Comparison of ENCODE assay signal across 1 cellular context in the genomic region with DNA sequence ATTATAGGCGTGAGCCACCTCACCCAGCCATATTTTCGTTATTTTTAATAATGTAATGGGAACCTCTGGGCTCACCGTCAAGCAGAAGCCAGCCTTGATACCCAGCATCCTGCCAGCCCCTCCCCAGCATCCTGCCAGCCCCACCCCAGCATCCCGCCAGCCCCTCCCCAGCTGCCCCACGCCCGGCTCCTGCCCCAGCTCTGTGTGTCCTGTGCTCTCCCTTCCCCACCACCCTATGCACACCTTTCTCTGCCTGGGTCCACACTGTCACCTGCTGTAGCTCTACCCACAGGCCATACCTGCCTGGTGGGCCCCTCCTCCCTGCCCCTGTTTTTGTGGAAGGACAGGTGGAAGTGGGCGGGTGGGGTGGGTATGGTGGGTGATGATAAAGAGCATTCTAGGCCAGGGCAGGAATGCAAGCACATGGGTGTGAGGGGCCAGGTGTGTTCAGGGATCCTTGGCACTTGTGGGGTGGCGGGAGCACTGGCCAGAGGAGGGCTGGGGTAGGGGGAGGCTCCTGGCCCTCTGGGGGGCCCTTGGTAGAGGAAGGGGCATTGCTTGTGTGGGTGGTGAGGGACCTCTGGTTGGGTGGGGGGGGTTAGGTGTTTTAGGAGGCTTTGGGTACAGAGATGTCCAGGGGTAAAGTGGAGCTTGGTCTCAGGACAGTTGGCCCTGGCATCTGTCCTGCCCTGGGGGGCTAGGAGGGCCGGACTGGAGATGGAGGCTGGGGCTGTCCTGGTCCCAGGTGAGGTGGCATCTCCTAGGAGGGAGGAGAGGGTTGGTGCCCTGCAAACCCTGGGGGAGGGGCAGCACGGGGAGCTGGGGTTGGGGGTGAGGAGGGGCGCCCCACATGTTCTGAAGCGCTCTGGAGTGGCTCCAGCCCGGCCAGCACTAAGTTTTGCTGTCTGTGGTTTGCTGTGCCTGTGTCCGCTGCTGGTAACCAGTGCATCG.
TF ChIP-seq lines count a peak whose summit lies in the region.

No MANE protein-coding gene starts in this region.

TF ChIP-seq in SK-N-SH, 30 proteins besides CTCF, POLR2A, EP300 and RAD21:
- TF ChIP-seq ELF1 (IDR thresholded peaks at IDR 0.05) (no peak), RCOR1 (IDR thresholded peaks at IDR 0.05; ENCODE audit: low read length) (no peak), JUND (IDR thresholded peaks at IDR 0.05) (no peak), TEAD4 (IDR thresholded peaks at IDR 0.05; ENCODE audit: borderline replicate concordance, insufficient read depth) (no peak), RFX5 (IDR thresholded peaks at IDR 0.05; ENCODE audit: low read length) (no peak), NRF1 (IDR thresholded peaks at IDR 0.05; ENCODE audit: low read depth, low read length) (no peak), YY1 (IDR thresholded peaks at IDR 0.05; ENCODE audit: low read depth) (no peak), CHD2 (IDR thresholded peaks at IDR 0.05; ENCODE audit: low read length, partially characterized antibody) (no peak), RXRA (IDR thresholded peaks at IDR 0.05; ENCODE audit: borderline replicate concordance, low read depth) (no peak), NFIC (IDR thresholded peaks at IDR 0.05; ENCODE audit: borderline replicate concordance) (no peak), SIN3A (IDR thresholded peaks at IDR 0.05; ENCODE audit: borderline replicate concordance, low read depth, low read length) (no peak), FOXJ3 (CRISPR knock-in tag; IDR thresholded peaks at IDR 0.05) (no peak), FOXM1 (IDR thresholded peaks at IDR 0.05; ENCODE audit: low read depth) (no peak), USF1 (IDR thresholded peaks at IDR 0.05; ENCODE audit: borderline replicate concordance, low read depth) (no peak), TCF12 (IDR thresholded peaks at IDR 0.05) (no peak)
- TF ChIP-seq, protein P1, sequence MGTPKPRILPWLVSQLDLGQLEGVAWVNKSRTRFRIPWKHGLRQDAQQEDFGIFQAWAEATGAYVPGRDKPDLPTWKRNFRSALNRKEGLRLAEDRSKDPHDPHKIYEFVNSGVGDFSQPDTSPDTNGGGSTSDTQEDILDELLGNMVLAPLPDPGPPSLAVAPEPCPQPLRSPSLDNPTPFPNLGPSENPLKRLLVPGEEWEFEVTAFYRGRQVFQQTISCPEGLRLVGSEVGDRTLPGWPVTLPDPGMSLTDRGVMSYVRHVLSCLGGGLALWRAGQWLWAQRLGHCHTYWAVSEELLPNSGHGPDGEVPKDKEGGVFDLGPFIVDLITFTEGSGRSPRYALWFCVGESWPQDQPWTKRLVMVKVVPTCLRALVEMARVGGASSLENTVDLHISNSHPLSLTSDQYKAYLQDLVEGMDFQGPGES (IDR thresholded peaks at IDR 0.05; ENCODE audit: low read depth, low read length), result no peak
- TF ChIP-seq, protein P2, sequence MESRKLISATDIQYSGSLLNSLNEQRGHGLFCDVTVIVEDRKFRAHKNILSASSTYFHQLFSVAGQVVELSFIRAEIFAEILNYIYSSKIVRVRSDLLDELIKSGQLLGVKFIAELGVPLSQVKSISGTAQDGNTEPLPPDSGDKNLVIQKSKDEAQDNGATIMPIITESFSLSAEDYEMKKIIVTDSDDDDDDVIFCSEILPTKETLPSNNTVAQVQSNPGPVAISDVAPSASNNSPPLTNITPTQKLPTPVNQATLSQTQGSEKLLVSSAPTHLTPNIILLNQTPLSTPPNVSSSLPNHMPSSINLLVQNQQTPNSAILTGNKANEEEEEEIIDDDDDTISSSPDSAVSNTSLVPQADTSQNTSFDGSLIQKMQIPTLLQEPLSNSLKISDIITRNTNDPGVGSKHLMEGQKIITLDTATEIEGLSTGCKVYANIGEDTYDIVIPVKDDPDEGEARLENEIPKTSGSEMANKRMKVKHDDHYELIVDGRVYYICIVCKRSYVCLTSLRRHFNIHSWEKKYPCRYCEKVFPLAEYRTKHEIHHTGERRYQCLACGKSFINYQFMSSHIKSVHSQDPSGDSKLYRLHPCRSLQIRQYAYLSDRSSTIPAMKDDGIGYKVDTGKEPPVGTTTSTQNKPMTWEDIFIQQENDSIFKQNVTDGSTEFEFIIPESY (IDR thresholded peaks at IDR 0.05; ENCODE audit: borderline replicate concordance, low read depth), result no peak
